Comparison of ENCODE assay signal across 3 cellular contexts in genomic region chr12:65595016-65595560, GRCh38.
A peak's percentile ranks its signal among the peaks of the same experiment; 100 is the strongest.
TF ChIP-seq lines count a peak whose summit lies in the region.

No MANE protein-coding gene starts in this region.

TF ChIP-seq in SK-N-SH, 30 proteins besides CTCF, POLR2A, EP300 and RAD21:
- TF ChIP-seq IRF3 (IDR thresholded peaks at IDR 0.05; ENCODE audit: low read depth, low read length) (no peak), MEF2A (IDR thresholded peaks at IDR 0.05; ENCODE audit: borderline replicate concordance, low read depth) (no peak), RFX5 (IDR thresholded peaks at IDR 0.05; ENCODE audit: low read length) (no peak)

TF ChIP-seq in SK-N-SH treated with all-trans-retinoic acid at 6 μM for 48 hours, 23 proteins besides CTCF, POLR2A, EP300 and RAD21:
- TF ChIP-seq GLIS3 (CRISPR knock-in tag; IDR thresholded peaks at IDR 0.05) (no peak), ZNF8 (CRISPR knock-in tag; IDR thresholded peaks at IDR 0.05) (no peak), CREB5 (CRISPR knock-in tag; IDR thresholded peaks at IDR 0.05; ENCODE audit: low read depth) (no peak), SNAI2 (CRISPR knock-in tag; IDR thresholded peaks at IDR 0.05) (no peak), ISL1 (CRISPR knock-in tag; IDR thresholded peaks at IDR 0.05) (no peak), ZC3H10 (CRISPR knock-in tag; IDR thresholded peaks at IDR 0.05) (no peak), ZNF565 (CRISPR knock-in tag; conservative IDR thresholded peaks at IDR 0.05; ENCODE audit: low read depth) (no peak)

TF ChIP-seq in K562, 482 proteins besides CTCF, POLR2A, EP300 and RAD21:
- TF ChIP-seq CREB5 (CRISPR knock-in tag; IDR thresholded peaks at IDR 0.05) (no peak), EGR1 (conservative IDR thresholded peaks at IDR 0.05) (0 out of 2 replicates have a peak, but pooled peaks have one; percentile 7)
